16 cellular contexts compared by ENCODE assay signal in genomic region chr10:122276611-122277205, GRCh38. TPM values are rescaled to one million over a fixed set of nuclear protein-coding genes. Genes with fewer than 3 reads are reported as not detected.
DNase-seq lines count a peak whose midpoint lies in the region; ATAC-seq and TF ChIP-seq lines count a peak whose summit lies in the region.
"Had no signal": no experiment of that assay in that cellular context is flagged by ENCODE, and none has a peak within 500 bp of the region (broad histone marks: within the 10 kb centered on the region; RNA-seq: fewer than 3 reads in every experiment).

No MANE protein-coding gene starts in this region.

- no peak overlapping the region for H2AFZ ChIP-seq in Karpas-422 (ENCODE audit: low read length)

- no peak for TF ChIP-seq CTCF in transverse colon (IDR thresholded peaks at IDR 0.05)
- no peak for TF ChIP-seq CTCF in colonic mucosa (IDR thresholded peaks at IDR 0.05)

- H3K4me1 ChIP-seq in transverse colon (no peaks in the 10 kb centered on the region), Karpas-422 (ENCODE audit: low read length) (no peaks in the 10 kb centered on the region), colonic mucosa (no peaks in the 10 kb centered on the region)

- no peaks in the 10 kb centered on the region for H3K9me3 ChIP-seq in transverse colon
- no peaks in the 10 kb centered on the region for H3K9me3 ChIP-seq in Karpas-422 (ENCODE audit: low read length)
- no peaks in the 10 kb centered on the region for H3K9me3 ChIP-seq in colonic mucosa

- WGBS in transverse colon (ENCODE audit: low coverage in 1 of 2), 2 donors, result 92 to 100% methylated on average over 3 to 6 of the region's 6 CpGs

- no peak overlapping the region for H3K4me3 ChIP-seq in transverse colon
- H3K4me3 ChIP-seq in Karpas-422 (ENCODE audit: low read length), result no peak overlapping the region
- H3K4me3 ChIP-seq in colonic mucosa, result no peak overlapping the region

- intact Hi-C loops in transverse colon (cut with DNase I; ENCODE audit: low total_unique reads), result no loop called here
- intact Hi-C loops in colonic mucosa (cut with DNase I), result no loop called here

- H3K27me3 ChIP-seq in transverse colon (no peaks in the 10 kb centered on the region), Karpas-422 (ENCODE audit: low read length) (no peaks in the 10 kb centered on the region), colonic mucosa (no peaks in the 10 kb centered on the region)

- peak; percentile 50 for DNase-seq in GM03348 (ENCODE audit: low spot score)
- DNase-seq in RKO (ENCODE audit: low spot score), result peak; percentile 22
- DNase-seq in myocyte (ENCODE audit: low read depth), result peak; percentile 27
- no peak for DNase-seq in substantia nigra (lab: John Stamatoyannopoulos, UW)
- no peak for DNase-seq in transverse colon
- no peak for DNase-seq in Karpas-422
- no peak for DNase-seq in colonic mucosa
- DNase-seq: activated CD4-positive, CD25-positive, alpha-beta regulatory T cell; activated naive CD8-positive, alpha-beta T cell treated with anti-CD3 and anti-CD28 coated beads for 36 hours; left cardiac atrium; naive thymus-derived CD4-positive, alpha-beta T cell; NCI-H2107; NK-92 treated with Interleukin-12 subunit alpha and Interleukin-12 subunit beta, amount 100 ng/mL, for 24 hours; stimulated activated CD4-positive, alpha-beta T cell treated with anti-CD3 and anti-CD28 coated beads, Interleukin-4, amount 100 ng/mL, for 4 hours; stimulated activated naive CD8-positive, alpha-beta T cell treated with anti-CD3 and anti-CD28 coated beads, Interleukin-15, Interleukin-2, amounts not matched to agents 100 U/mL and 50 U/mL, for 24 hours had no signal

- no peak overlapping the region for H3K27ac ChIP-seq in substantia nigra (ENCODE audit: low read depth, low read length, poor library complexity, severe bottlenecking)
- H3K27ac ChIP-seq in transverse colon, result no peak overlapping the region
- H3K27ac ChIP-seq in Karpas-422 (ENCODE audit: low read length), result no peak overlapping the region
- no peak overlapping the region for H3K27ac ChIP-seq in colonic mucosa

- H3K36me3 ChIP-seq in transverse colon (no peaks in the 10 kb centered on the region), Karpas-422 (ENCODE audit: insufficient read depth, low read length) (no peaks in the 10 kb centered on the region), colonic mucosa (no peaks in the 10 kb centered on the region)

- TF ChIP-seq POLR2A in transverse colon (IDR thresholded peaks at IDR 0.05), result no peak

- no peaks in the 10 kb centered on the region for H4K20me1 ChIP-seq in Karpas-422 (ENCODE audit: insufficient read depth, low read depth, low read length)

- H3K4me2 ChIP-seq in Karpas-422 (ENCODE audit: low read depth, low read length, poor library complexity, severe bottlenecking), result no peak overlapping the region

- no peaks in the 10 kb centered on the region for H3K79me2 ChIP-seq in Karpas-422 (ENCODE audit: low read length)

- TF ChIP-seq EP300 in transverse colon (IDR thresholded peaks at IDR 0.05; ENCODE audit: low read depth), result no peak

- H3K9me2 ChIP-seq in Karpas-422 (replicated peaks; ENCODE audit: insufficient read depth, low read length), result no peaks in the 10 kb centered on the region

- peak; percentile 31 for ATAC-seq in esophagus mucosa
- ATAC-seq: naive thymus-derived CD4-positive, alpha-beta T cell; stimulated activated naive CD8-positive, alpha-beta T cell treated with anti-CD3 and anti-CD28 coated beads, Interleukin-15, Interleukin-2, amounts not matched to agents 100 U/mL and 50 U/mL, for 24 hours had no signal

- in situ Hi-C loops in transverse colon (cut with MboI; ENCODE audit: low pct_ligation_motif_present in 1 of 4, low pct_unique_long_range_greater_than_20kb in 1 of 4, low sequenced_read_pairs in 3 of 4), result loop anchor here in 1 of 4 donors (25.0 kb wide), 2 partner anchors 161 to 286 kb away; partner anchors contain the start of gene DMBT1

- H3K9ac ChIP-seq in Karpas-422 (ENCODE audit: low read length) (no peak overlapping the region), colonic mucosa (ENCODE audit: low read depth in 2 of 2, low read length in 2 of 2) (no peak overlapping the region)

RNA-seq across cellular contexts. Expression of gene BTBD16, which starts 5.6 kb away (rescaled TPM):
- total RNA-seq in esophagus mucosa (0.16 TPM), myocyte (1.2 TPM in 1 of 2 replicates, not detected in the other), transverse colon (not detected), colonic mucosa (under 1 TPM; 0.13 to 0.40 TPM)
- polyA plus RNA-seq in myocyte (2012), result 0.09 TPM
- total RNA-seq in Karpas-422 (2014; rRNA removed; shearing (Covaris generic); ENCODE audit: low replicate concordance), result not detected in 2 replicates
- total RNA-seq: activated naive CD8-positive, alpha-beta T cell treated with anti-CD3 and anti-CD28 coated beads for 36 hours; naive thymus-derived CD4-positive, alpha-beta T cell had no signal
- polyA plus RNA-seq: naive thymus-derived CD4-positive, alpha-beta T cell had no signal

Comparison
In these comparisons a context has a peak if more than half of its experiments do, and no peak if none do; other contexts are left out.
1. DNase-seq: peak in GM03348 (single experiment), RKO (single experiment) and myocyte (single experiment); none in substantia nigra (0 of 49), transverse colon (single experiment), Karpas-422 (single experiment) and colonic mucosa (single experiment).